19 cellular contexts compared by ENCODE assay signal in genomic region chr9:88871669-88872068, GRCh38.
"Had no signal": no experiment of that assay in that cellular context is flagged by ENCODE, and none has a peak within 500 bp of the region (broad histone marks: within the 10 kb centered on the region; RNA-seq: fewer than 3 reads in every experiment).

No MANE protein-coding gene starts in this region.

- H3K4me1 Mint-ChIP-seq: activated CD8-positive, alpha-beta memory T cell treated with anti-CD3 and anti-CD28 coated beads, Interleukin-2, amount 10 ng/mL, durations not matched to agents 7 days and 5 days; memory B cell had no signal

- H3K27ac ChIP-seq: dorsolateral prefrontal cortex, left lung, psoas muscle, upper lobe of left lung, VCaP had no signal

- H3K4me1 ChIP-seq: left lung, psoas muscle, upper lobe of left lung had no signal

- H3K4me3 ChIP-seq: dorsolateral prefrontal cortex, gastroesophageal sphincter, left lung, psoas muscle, upper lobe of left lung had no signal

- H3K27me3 ChIP-seq: dorsolateral prefrontal cortex, gastroesophageal sphincter, upper lobe of left lung had no signal

- H3K4me3 Mint-ChIP-seq: activated CD4-positive, alpha-beta memory T cell treated with anti-CD3 and anti-CD28 coated beads for 36 hours; activated CD8-positive, alpha-beta memory T cell treated with anti-CD3 and anti-CD28 coated beads, Interleukin-2, amount 10 ng/mL, durations not matched to agents 7 days and 5 days; memory B cell; natural killer cell treated with Interleukin-12 subunit alpha and Interleukin-12 subunit beta and Interleukin-15 and Interleukin-18, amount 100 ng/mL, for 72 hours; stimulated activated naive B cell treated with anti-CD40 and anti-IgM and Interleukin-4, amounts not matched to agents 10 μg/mL and 1 μg/mL and 100 μg/mL, for 72 hours had no signal

- FAIRE-seq: kidney had no signal

- H3K36me3 Mint-ChIP-seq: activated CD4-positive, alpha-beta memory T cell treated with anti-CD3 and anti-CD28 coated beads for 36 hours; activated CD8-positive, alpha-beta memory T cell treated with anti-CD3 and anti-CD28 coated beads, Interleukin-2, amount 10 ng/mL, durations not matched to agents 7 days and 5 days; natural killer cell treated with Interleukin-12 subunit alpha and Interleukin-12 subunit beta and Interleukin-15 and Interleukin-18, amount 100 ng/mL, for 72 hours had no signal

- H3K27ac Mint-ChIP-seq: activated CD4-positive, alpha-beta memory T cell treated with anti-CD3 and anti-CD28 coated beads for 36 hours; activated CD8-positive, alpha-beta memory T cell treated with anti-CD3 and anti-CD28 coated beads, Interleukin-2, amount 10 ng/mL, durations not matched to agents 7 days and 5 days; memory B cell; natural killer cell treated with Interleukin-12 subunit alpha and Interleukin-12 subunit beta and Interleukin-15 and Interleukin-18, amount 100 ng/mL, for 72 hours; stimulated activated naive B cell treated with anti-CD40 and anti-IgM and Interleukin-4, amounts not matched to agents 10 μg/mL and 1 μg/mL and 100 μg/mL, for 72 hours had no signal

- H3K9me3 ChIP-seq: gastroesophageal sphincter, left lung, upper lobe of left lung had no signal

- H3K36me3 ChIP-seq: gastroesophageal sphincter, left lung, upper lobe of left lung had no signal

- DNase-seq: activated CD4-positive, alpha-beta memory T cell treated with anti-CD3 and anti-CD28 coated beads for 36 hours; activated CD8-positive, alpha-beta memory T cell treated with anti-CD3 and anti-CD28 coated beads, Interleukin-2, amount 10 ng/mL, durations not matched to agents 7 days and 5 days; activated effector memory CD4-positive, alpha-beta T cell treated with Interleukin-2 at 50 U/mL for 16 hours; activated naive CD4-positive, alpha-beta T cell treated with anti-CD3 and anti-CD28 coated beads, Interleukin-2, amount 50 U/mL, for 16 hours; activated T-cell treated with anti-CD3 and anti-CD28 coated beads, Interleukin-2, amount 50 U/mL, for 1 hour; dorsolateral prefrontal cortex; erythroblast; kidney; left lung; psoas muscle; stimulated activated CD4-positive, alpha-beta T cell treated with anti-CD3 and anti-CD28 coated beads, Interleukin-2, amount 100 ng/mL, for 48 hours; stimulated activated naive B cell treated with anti-CD40 and anti-IgM and Interleukin-4, amounts not matched to agents 10 μg/mL and 1 μg/mL and 100 μg/mL, for 72 hours; T-helper 1 cell; T1000 had no signal
